In the genomic region with DNA sequence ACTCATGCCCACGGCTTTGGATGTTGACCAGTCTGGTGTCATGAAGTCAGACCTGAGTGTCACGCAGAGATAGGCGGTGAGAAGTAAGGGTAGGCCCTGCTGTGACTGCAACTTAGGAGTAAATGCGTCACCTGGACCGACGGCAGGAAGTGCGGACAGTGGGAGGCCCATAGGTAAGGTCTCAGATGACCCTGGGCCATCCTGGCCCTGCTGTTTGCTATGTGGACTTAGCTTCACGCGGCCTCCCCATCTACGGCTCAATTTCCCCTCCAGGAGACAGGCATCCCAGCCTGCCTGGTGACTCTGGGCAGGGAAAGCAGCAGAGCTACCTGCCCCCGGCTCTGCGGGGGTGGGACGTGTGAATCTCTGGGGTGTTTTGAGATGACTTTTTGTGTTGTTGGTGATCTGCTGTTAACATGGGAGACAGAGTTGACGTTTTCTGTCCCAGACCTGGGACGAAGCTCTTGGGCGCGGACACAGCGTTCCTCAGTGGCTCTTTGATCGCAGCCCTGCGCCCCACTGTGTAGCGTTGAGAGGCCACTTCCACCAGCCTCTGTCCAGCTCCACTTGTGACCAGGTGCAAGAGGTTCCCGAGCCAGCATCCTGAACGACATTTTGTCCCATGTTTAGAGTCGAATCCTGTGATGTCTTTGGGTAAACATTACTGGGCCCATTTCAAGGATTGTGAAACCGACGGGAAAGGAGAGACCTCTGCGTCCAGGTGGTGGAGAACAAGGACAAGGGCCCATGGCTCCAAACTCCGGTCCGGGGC, we compare ENCODE assay signal across 23 cellular contexts. TPM values are rescaled to one million over a fixed set of nuclear protein-coding genes. Genes with fewer than 3 reads are reported as not detected.
DNase-seq lines count a peak whose midpoint lies in the region; ATAC-seq and TF ChIP-seq lines count a peak whose summit lies in the region.
"Had no signal": no experiment of that assay in that cellular context is flagged by ENCODE, and none has a peak within 500 bp of the region (broad histone marks: within the 10 kb centered on the region; RNA-seq: fewer than 3 reads in every experiment).

No MANE protein-coding gene starts in this region.

- H3K4me1 ChIP-seq in RWPE2 (ENCODE audit: insufficient read depth, poor library complexity, severe bottlenecking): no peaks in the 10 kb centered on the region
- peaks cover 0 to 13% (median 8%) of the 10 kb centered on the region in 4 donors for H3K4me1 ChIP-seq in right lobe of liver
- no peaks in the 10 kb centered on the region for H3K4me1 ChIP-seq in sigmoid colon
- H3K4me1 ChIP-seq: foreskin keratinocyte had no signal

- H3K27ac ChIP-seq in RWPE2 (ENCODE audit: poor library complexity, severe bottlenecking) (no peak overlapping the region), right lobe of liver (no peak overlapping the region), sigmoid colon (no peak overlapping the region)
- H3K27ac ChIP-seq: foreskin keratinocyte had no signal

- CTCF ChIA-PET in activated CD4-positive, alpha-beta memory T cell treated with anti-CD3 and anti-CD28 coated beads, Interleukin-2, amount 10 ng/mL, durations not matched to agents 7 days and 5 days (lab: Charles Lee): no interaction called here
- CTCF ChIA-PET in activated CD4-positive, alpha-beta memory T cell treated with anti-CD3 and anti-CD28 coated beads for 36 hours (lab: Charles Lee): no interaction called here

- ATAC-seq in RWPE2 (ENCODE audit: low read depth): no peak
- ATAC-seq in right lobe of liver: no peak
- no peak for ATAC-seq in GM19397 (IDR thresholded peaks at IDR 0.05; ENCODE audit: unreplicated experiment)
- ATAC-seq: foreskin keratinocyte had no signal

- H3K27me3 ChIP-seq in RWPE2 (ENCODE audit: insufficient read depth, poor library complexity, severe bottlenecking) (no peaks in the 10 kb centered on the region), right lobe of liver (no peaks in the 10 kb centered on the region), sigmoid colon (peaks cover 0 to 13% (median 6%) of the 10 kb centered on the region in 3 donors)
- H3K27me3 ChIP-seq: foreskin keratinocyte had no signal

- H3K9me3 Mint-ChIP-seq in activated CD4-positive, alpha-beta memory T cell treated with anti-CD3 and anti-CD28 coated beads, Interleukin-2, amount 10 ng/mL, durations not matched to agents 7 days and 5 days: no peaks in the 10 kb centered on the region
- H3K9me3 Mint-ChIP-seq in activated CD4-positive, alpha-beta memory T cell treated with anti-CD3 and anti-CD28 coated beads for 36 hours: no peaks in the 10 kb centered on the region

- TF ChIP-seq CTCF in RWPE2 (IDR thresholded peaks at IDR 0.05; ENCODE audit: poor library complexity, severe bottlenecking) (no peak), right lobe of liver (IDR thresholded peaks at IDR 0.05) (no peak), sigmoid colon (IDR thresholded peaks at IDR 0.05) (no peak)

- H3K36me3 ChIP-seq in RWPE2 (ENCODE audit: low read depth) (no peaks in the 10 kb centered on the region), right lobe of liver (no peaks in the 10 kb centered on the region), sigmoid colon (no peaks in the 10 kb centered on the region)

- no peak for TF ChIP-seq EP300 in sigmoid colon (IDR thresholded peaks at IDR 0.05)

- DNase-seq in activated CD4-positive, alpha-beta memory T cell treated with anti-CD3 and anti-CD28 coated beads, Interleukin-2, amount 10 ng/mL, durations not matched to agents 7 days and 5 days: peak; percentile 15
- DNase-seq in activated CD4-positive, alpha-beta memory T cell treated with anti-CD3 and anti-CD28 coated beads for 36 hours: no peak
- DNase-seq in RWPE2 (ENCODE audit: low spot score): peak; percentile 29
- peak in 2 of 3 donors; percentile 32 to 46 for DNase-seq in right lobe of liver
- peak; percentile 41 for DNase-seq in sigmoid colon
- no peak for DNase-seq in activated naive CD4-positive, alpha-beta T cell treated with anti-CD3 and anti-CD28 coated beads, Interleukin-2, amount 50 U/mL, for 16 hours
- DNase-seq in NCI-H2196 (lab: John Stamatoyannopoulos, UW; ENCODE audit: unreplicated experiment): no peak
- DNase-seq: foreskin keratinocyte; NCI-H1105 treated with DMSO at 0.1 percent for 48 hours; NCI-H526; retina; RPMI8226; stimulated activated naive CD4-positive, alpha-beta T cell treated with Interleukin-2 at 50 U/mL for 16 hours had no signal

- no peak overlapping the region for H3K4me3 ChIP-seq in RWPE2 (ENCODE audit: severe bottlenecking)
- no peak overlapping the region for H3K4me3 ChIP-seq in right lobe of liver
- no peak overlapping the region for H3K4me3 ChIP-seq in sigmoid colon

- H3K27ac Mint-ChIP-seq in activated CD4-positive, alpha-beta memory T cell treated with anti-CD3 and anti-CD28 coated beads, Interleukin-2, amount 10 ng/mL, durations not matched to agents 7 days and 5 days: no peak overlapping the region
- no peak overlapping the region for H3K27ac Mint-ChIP-seq in activated CD4-positive, alpha-beta memory T cell treated with anti-CD3 and anti-CD28 coated beads for 36 hours

- peaks cover 4% of the 10 kb centered on the region for H3K27me3 Mint-ChIP-seq in activated CD4-positive, alpha-beta memory T cell treated with anti-CD3 and anti-CD28 coated beads, Interleukin-2, amount 10 ng/mL, durations not matched to agents 7 days and 5 days
- peaks cover 16% of the 10 kb centered on the region for H3K27me3 Mint-ChIP-seq in activated CD4-positive, alpha-beta memory T cell treated with anti-CD3 and anti-CD28 coated beads for 36 hours

- H3K36me3 Mint-ChIP-seq in activated CD4-positive, alpha-beta memory T cell treated with anti-CD3 and anti-CD28 coated beads, Interleukin-2, amount 10 ng/mL, durations not matched to agents 7 days and 5 days (ENCODE audit: low read depth): no peaks in the 10 kb centered on the region
- H3K36me3 Mint-ChIP-seq in activated CD4-positive, alpha-beta memory T cell treated with anti-CD3 and anti-CD28 coated beads for 36 hours: no peaks in the 10 kb centered on the region

- no peaks in the 10 kb centered on the region for H3K9me3 ChIP-seq in RWPE2 (ENCODE audit: severe bottlenecking)
- no peaks in the 10 kb centered on the region for H3K9me3 ChIP-seq in right lobe of liver
- no peaks in the 10 kb centered on the region for H3K9me3 ChIP-seq in sigmoid colon

- no peaks in the 10 kb centered on the region for H3K4me1 Mint-ChIP-seq in activated CD4-positive, alpha-beta memory T cell treated with anti-CD3 and anti-CD28 coated beads, Interleukin-2, amount 10 ng/mL, durations not matched to agents 7 days and 5 days
- H3K4me1 Mint-ChIP-seq in activated CD4-positive, alpha-beta memory T cell treated with anti-CD3 and anti-CD28 coated beads for 36 hours (ENCODE audit: low read depth): no peaks in the 10 kb centered on the region

- intact Hi-C loops in activated CD4-positive, alpha-beta memory T cell treated with anti-CD3 and anti-CD28 coated beads for 36 hours (cut with micrococcal nuclease): no loop called here
- intact Hi-C loops in right lobe of liver (cut with DNase I): no loop called here
- intact Hi-C loops in sigmoid colon (cut with DNase I): no loop called here

- POLR2A ChIA-PET in activated CD4-positive, alpha-beta memory T cell treated with anti-CD3 and anti-CD28 coated beads, Interleukin-2, amount 10 ng/mL, durations not matched to agents 7 days and 5 days (lab: Charles Lee): no interaction called here
- POLR2A ChIA-PET in activated CD4-positive, alpha-beta memory T cell treated with anti-CD3 and anti-CD28 coated beads for 36 hours (lab: Charles Lee): no interaction called here

- TF ChIP-seq POLR2A in right lobe of liver (IDR thresholded peaks at IDR 0.05): no peak
- no peak for TF ChIP-seq POLR2A in sigmoid colon (IDR thresholded peaks at IDR 0.05)

- no peak overlapping the region for H3K4me3 Mint-ChIP-seq in activated CD4-positive, alpha-beta memory T cell treated with anti-CD3 and anti-CD28 coated beads, Interleukin-2, amount 10 ng/mL, durations not matched to agents 7 days and 5 days
- no peak overlapping the region for H3K4me3 Mint-ChIP-seq in activated CD4-positive, alpha-beta memory T cell treated with anti-CD3 and anti-CD28 coated beads for 36 hours

- WGBS in right lobe of liver (ENCODE audit: insufficient coverage, low coverage, low lambda C conversion rate, missing lambda C conversion rate): 84% methylated on average over 5 of the region's 29 CpGs
- WGBS in sigmoid colon, 2 donors: 92 to 93% methylated on average over 29 of the region's 29 CpGs

RNA-seq across cellular contexts. Expression of a gene that starts 39.9 kb away (rescaled TPM):
- not detected for total RNA-seq in activated CD4-positive, alpha-beta memory T cell treated with anti-CD3 and anti-CD28 coated beads, Interleukin-2, amount 10 ng/mL, durations not matched to agents 7 days and 5 days
- not detected for total RNA-seq in activated CD4-positive, alpha-beta memory T cell treated with anti-CD3 and anti-CD28 coated beads for 36 hours
- total RNA-seq in right lobe of liver (10 to 100 TPM in 2 of 6 experiments, under 1 TPM in 2, not detected in 2; 0.80 to 17.2 (median 5.7) TPM), sigmoid colon (not detected)
- not detected for polyA plus RNA-seq in sigmoid colon
- total RNA-seq: A172, dermis microvascular lymphatic vessel endothelial cell, epithelial cell of proximal tubule, foreskin keratinocyte, HT1080, LHCN-M2, urinary bladder had no signal
- polyA plus RNA-seq: adipose tissue, BJ, foreskin keratinocyte, neural cell, urinary bladder had no signal

Comparison
In these comparisons a context has a peak if more than half of its experiments do, and no peak if none do; other contexts are left out.
1. DNase-seq: peak in activated CD4-positive, alpha-beta memory T cell treated with anti-CD3 and anti-CD28 coated beads, Interleukin-2, amount 10 ng/mL, durations not matched to agents 7 days and 5 days (single experiment), RWPE2 (single experiment), right lobe of liver (2 of 3) and sigmoid colon (single experiment); none in activated CD4-positive, alpha-beta memory T cell treated with anti-CD3 and anti-CD28 coated beads for 36 hours (single experiment), activated naive CD4-positive, alpha-beta T cell treated with anti-CD3 and anti-CD28 coated beads, Interleukin-2, amount 50 U/mL, for 16 hours (single experiment) and NCI-H2196 (single experiment).